14 cellular contexts compared by ENCODE assay signal in genomic region chr10:47036771-47037170, GRCh38.
A peak's percentile ranks its signal among the peaks of the same experiment; 100 is the strongest.
DNase-seq lines count a peak whose midpoint lies in the region; ATAC-seq and TF ChIP-seq lines count a peak whose summit lies in the region.
"Had no signal": no experiment of that assay in that cellular context is flagged by ENCODE, and none has a peak within 500 bp of the region (broad histone marks: within the 10 kb centered on the region; RNA-seq: fewer than 3 reads in every experiment).

No MANE protein-coding gene starts in this region.

- H3K27me3 ChIP-seq in RWPE2 (ENCODE audit: insufficient read depth, poor library complexity, severe bottlenecking): no peaks in the 10 kb centered on the region

- no peaks in the 10 kb centered on the region for H3K4me1 ChIP-seq in RWPE2 (ENCODE audit: insufficient read depth, poor library complexity, severe bottlenecking)

- ATAC-seq in activated naive CD8-positive, alpha-beta T cell treated with anti-CD3 and anti-CD28 coated beads, Interleukin-2, amount 10 ng/mL, durations not matched to agents 7 days and 5 days (ENCODE audit: low read depth): no peak
- ATAC-seq in activated naive CD8-positive, alpha-beta T cell treated with anti-CD3 and anti-CD28 coated beads, Interleukin-2, amount 50 U/mL, for 24 hours: no peak
- ATAC-seq in RWPE2 (ENCODE audit: low read depth): no peak
- ATAC-seq in WTC11: no peak
- no peak for ATAC-seq in sciatic nerve

- H3K4me3 ChIP-seq in RWPE2 (ENCODE audit: severe bottlenecking): no peak overlapping the region

- H3K4me3 Mint-ChIP-seq in activated naive CD8-positive, alpha-beta T cell treated with anti-CD3 and anti-CD28 coated beads, Interleukin-2, amount 10 ng/mL, durations not matched to agents 7 days and 5 days: no peak overlapping the region
- no peak overlapping the region for H3K4me3 Mint-ChIP-seq in activated naive CD8-positive, alpha-beta T cell treated with anti-CD3 and anti-CD28 coated beads, Interleukin-2, amount 50 U/mL, for 24 hours
- no peak overlapping the region for H3K4me3 Mint-ChIP-seq in WTC11
- H3K4me3 Mint-ChIP-seq: B cell; CD4-positive, alpha-beta T cell; HFFc6 had no signal

- peak; percentile 11 for DNase-seq in activated naive CD8-positive, alpha-beta T cell treated with anti-CD3 and anti-CD28 coated beads, Interleukin-2, amount 10 ng/mL, durations not matched to agents 7 days and 5 days
- no peak for DNase-seq in activated naive CD8-positive, alpha-beta T cell treated with anti-CD3 and anti-CD28 coated beads, Interleukin-2, amount 50 U/mL, for 24 hours
- DNase-seq in RWPE2 (ENCODE audit: low spot score) (peak; percentile 17), WTC11 (ENCODE audit: low spot score) (peak; percentile 1), sciatic nerve (ENCODE audit: low spot score) (peak; percentile 21), NCI-H748 treated with DMSO at 0.1 percent for 48 hours (lab: John Stamatoyannopoulos, UW) (no peak), NCI-H524 (lab: John Stamatoyannopoulos, UW) (no peak)
- DNase-seq: C1 segment of cervical spinal cord; Calu3; CD4-positive, alpha-beta T cell; DMS 273 treated with DMSO at 0.1 percent for 48 hours; HCEC 1CT; HFFc6 had no signal

- no peak overlapping the region for H3K27ac ChIP-seq in RWPE2 (ENCODE audit: poor library complexity, severe bottlenecking)

- POLR2A ChIA-PET in activated naive CD8-positive, alpha-beta T cell treated with anti-CD3 and anti-CD28 coated beads, Interleukin-2, amount 10 ng/mL, durations not matched to agents 7 days and 5 days (lab: Charles Lee): no interaction called here
- POLR2A ChIA-PET in WTC11 (lab: Charles Lee): no interaction called here

- CTCF ChIA-PET in WTC11 (lab: Charles Lee): interaction anchor here (0.9 to 3.4 kb wide), 2 partner anchors 11 to 275 kb away, joined by 3 to 17 read pairs; no protein-coding TSS in a partner anchor

- no peak for TF ChIP-seq CTCF in RWPE2 (IDR thresholded peaks at IDR 0.05; ENCODE audit: poor library complexity, severe bottlenecking)
- no peak for TF ChIP-seq CTCF in WTC11 (IDR thresholded peaks at IDR 0.05)

- H3K27me3 Mint-ChIP-seq in activated naive CD8-positive, alpha-beta T cell treated with anti-CD3 and anti-CD28 coated beads, Interleukin-2, amount 10 ng/mL, durations not matched to agents 7 days and 5 days: peaks cover 2% of the 10 kb centered on the region
- no peaks in the 10 kb centered on the region for H3K27me3 Mint-ChIP-seq in activated naive CD8-positive, alpha-beta T cell treated with anti-CD3 and anti-CD28 coated beads, Interleukin-2, amount 50 U/mL, for 24 hours
- no peaks in the 10 kb centered on the region for H3K27me3 Mint-ChIP-seq in WTC11 (ENCODE audit: low read depth)
- H3K27me3 Mint-ChIP-seq: CD4-positive, alpha-beta T cell had no signal

- H3K27ac Mint-ChIP-seq in activated naive CD8-positive, alpha-beta T cell treated with anti-CD3 and anti-CD28 coated beads, Interleukin-2, amount 10 ng/mL, durations not matched to agents 7 days and 5 days: no peak overlapping the region
- H3K27ac Mint-ChIP-seq in activated naive CD8-positive, alpha-beta T cell treated with anti-CD3 and anti-CD28 coated beads, Interleukin-2, amount 50 U/mL, for 24 hours: no peak overlapping the region
- no peak overlapping the region for H3K27ac Mint-ChIP-seq in WTC11
- H3K27ac Mint-ChIP-seq: B cell; CD4-positive, alpha-beta T cell; HFFc6 had no signal

- intact Hi-C loops in sciatic nerve (cut with DNase I): no loop called here

- no peaks in the 10 kb centered on the region for H3K36me3 ChIP-seq in RWPE2 (ENCODE audit: low read depth)

- no peaks in the 10 kb centered on the region for H3K9me3 Mint-ChIP-seq in activated naive CD8-positive, alpha-beta T cell treated with anti-CD3 and anti-CD28 coated beads, Interleukin-2, amount 10 ng/mL, durations not matched to agents 7 days and 5 days
- no peaks in the 10 kb centered on the region for H3K9me3 Mint-ChIP-seq in activated naive CD8-positive, alpha-beta T cell treated with anti-CD3 and anti-CD28 coated beads, Interleukin-2, amount 50 U/mL, for 24 hours
- H3K9me3 Mint-ChIP-seq in WTC11: no peaks in the 10 kb centered on the region
- H3K9me3 Mint-ChIP-seq: CD4-positive, alpha-beta T cell; HFFc6 had no signal

- no peaks in the 10 kb centered on the region for H3K9me3 ChIP-seq in RWPE2 (ENCODE audit: severe bottlenecking)

- no peaks in the 10 kb centered on the region for H3K4me1 Mint-ChIP-seq in activated naive CD8-positive, alpha-beta T cell treated with anti-CD3 and anti-CD28 coated beads, Interleukin-2, amount 10 ng/mL, durations not matched to agents 7 days and 5 days
- H3K4me1 Mint-ChIP-seq in activated naive CD8-positive, alpha-beta T cell treated with anti-CD3 and anti-CD28 coated beads, Interleukin-2, amount 50 U/mL, for 24 hours: no peaks in the 10 kb centered on the region
- no peaks in the 10 kb centered on the region for H3K4me1 Mint-ChIP-seq in WTC11
- H3K4me1 Mint-ChIP-seq: B cell had no signal

- no peaks in the 10 kb centered on the region for H3K36me3 Mint-ChIP-seq in activated naive CD8-positive, alpha-beta T cell treated with anti-CD3 and anti-CD28 coated beads, Interleukin-2, amount 10 ng/mL, durations not matched to agents 7 days and 5 days
- H3K36me3 Mint-ChIP-seq in activated naive CD8-positive, alpha-beta T cell treated with anti-CD3 and anti-CD28 coated beads, Interleukin-2, amount 50 U/mL, for 24 hours (ENCODE audit: low read depth): no peaks in the 10 kb centered on the region
- no peaks in the 10 kb centered on the region for H3K36me3 Mint-ChIP-seq in WTC11

TF ChIP-seq in WTC11, 78 proteins besides CTCF, POLR2A, EP300 and RAD21:
- TF ChIP-seq SP1 (CRISPR knock-in tag; conservative IDR thresholded peaks at IDR 0.05): no peak
- TF ChIP-seq, protein P1, sequence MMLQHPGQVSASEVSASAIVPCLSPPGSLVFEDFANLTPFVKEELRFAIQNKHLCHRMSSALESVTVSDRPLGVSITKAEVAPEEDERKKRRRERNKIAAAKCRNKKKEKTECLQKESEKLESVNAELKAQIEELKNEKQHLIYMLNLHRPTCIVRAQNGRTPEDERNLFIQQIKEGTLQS (CRISPR knock-in tag; conservative IDR thresholded peaks at IDR 0.05): no peak

Comparison
In these comparisons a context has a peak if more than half of its experiments do, and no peak if none do; other contexts are left out.
1. DNase-seq: peak in activated naive CD8-positive, alpha-beta T cell treated with anti-CD3 and anti-CD28 coated beads, Interleukin-2, amount 10 ng/mL, durations not matched to agents 7 days and 5 days (single experiment), RWPE2 (single experiment), WTC11 (single experiment) and sciatic nerve (single experiment); none in activated naive CD8-positive, alpha-beta T cell treated with anti-CD3 and anti-CD28 coated beads, Interleukin-2, amount 50 U/mL, for 24 hours (single experiment), NCI-H748 treated with DMSO at 0.1 percent for 48 hours (single experiment) and NCI-H524 (0 of 2).